ENCODE assay signal across 21 cellular contexts in the genomic region with DNA sequence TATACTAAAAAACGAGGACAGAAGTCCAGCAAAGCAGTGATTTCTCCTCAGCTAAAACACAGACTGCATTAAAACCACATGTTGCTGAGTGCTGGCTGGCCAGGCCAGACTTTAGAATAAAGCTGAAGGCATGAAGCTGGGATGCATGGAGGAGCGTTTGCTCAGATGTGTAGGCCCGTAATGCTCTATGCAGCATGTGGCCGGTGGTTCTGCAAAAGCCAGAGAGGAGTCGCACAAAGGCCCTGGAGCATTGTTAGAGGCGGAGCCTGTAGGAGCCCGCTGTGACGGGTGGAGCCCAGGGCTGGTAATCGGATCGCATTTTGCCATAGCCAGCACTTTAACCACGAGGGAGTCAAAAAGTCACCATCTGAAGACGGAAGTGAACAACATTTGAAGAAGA.
DNase-seq lines count a peak whose midpoint lies in the region; ATAC-seq, FAIRE-seq and TF ChIP-seq lines count a peak whose summit lies in the region.
"Had no signal": no experiment of that assay in that cellular context is flagged by ENCODE, and none has a peak within 500 bp of the region (broad histone marks: within the 10 kb centered on the region; RNA-seq: fewer than 3 reads in every experiment).

No MANE protein-coding gene starts in this region.

- H2AFZ ChIP-seq in H1 (ENCODE audit: low read length): no peak overlapping the region

- H3K18ac ChIP-seq in H1 (ENCODE audit: extremely low read depth, low read length): no peak overlapping the region

- H3K36me3 ChIP-seq in H1 (ENCODE audit: control insufficient read depth in 2 of 4, insufficient read depth in 4 of 4, low read length in 3 of 4): peaks cover 0 to 3% (median 0%) of the 10 kb centered on the region in 4 experiments; a peak in 1 of 8 replicates
- no peaks in the 10 kb centered on the region for H3K36me3 ChIP-seq in uterus
- H3K36me3 ChIP-seq: HAP-1, upper lobe of left lung had no signal

- no peaks in the 10 kb centered on the region for H4K20me1 ChIP-seq in H1 (replicated peaks in 1 of 2; ENCODE audit: control insufficient read depth in 1 of 2, insufficient read depth in 2 of 2, low read length in 2 of 2)

- no peak overlapping the region; the same call in 1 of the 2 replicates for H2BK15ac ChIP-seq in H1 (ENCODE audit: low read length)

- no peaks in the 10 kb centered on the region for H3K9me3 ChIP-seq in H1 (ENCODE audit: insufficient read depth in 2 of 2, low read depth in 1 of 2, low read length in 1 of 2)
- H3K9me3 ChIP-seq in uterus: no peaks in the 10 kb centered on the region
- H3K9me3 ChIP-seq: A549, HAP-1, upper lobe of left lung had no signal

- no peak overlapping the region for H4K8ac ChIP-seq in H1 (ENCODE audit: extremely low read depth, insufficient read depth, low read length)

- 77% methylated on average over 12 of the region's 12 CpGs; no CpG with 5 or more reads in 1 of the 2 experiments for WGBS in H1 (ENCODE audit: extremely low coverage in 1 of 2, insufficient coverage in 1 of 2, insufficient read length in 1 of 2, insufficient replicate concordance in 2 of 2, low coverage in 1 of 2, low lambda C conversion rate in 2 of 2, missing lambda C conversion rate in 1 of 2), 2 experiments

- no peak for TF ChIP-seq EP300 in H1 (IDR thresholded peaks at IDR 0.05; ENCODE audit: borderline replicate concordance in 1 of 2, low read depth in 2 of 2, low read length in 2 of 2)

- H2BK120ac ChIP-seq in H1 (replicated peaks; ENCODE audit: low read depth, low read length): no peak overlapping the region

- CTCF ChIA-PET in H1 (lab: Charles Lee; ENCODE audit: partially characterized antibody): interaction anchor here (3.9 kb wide), 1 partner anchor 12 kb away, joined by 19 read pairs; no protein-coding TSS in a partner anchor

- no peak overlapping the region for H2BK5ac ChIP-seq in H1 (ENCODE audit: low read depth, low read length)

- H3K4me1 ChIP-seq in H1 (replicated peaks in 1 of 4; ENCODE audit: control insufficient read depth in 3 of 4, insufficient read depth in 4 of 4, low read length in 3 of 4) (peaks cover 0 to 3% (median 2%) of the 10 kb centered on the region in 4 experiments; a peak in 2 of 7 replicates), uterus (peaks cover 6 to 8% of the 10 kb centered on the region in 2 donors)
- H3K4me1 ChIP-seq: A549, HAP-1 had no signal

- H2AK5ac ChIP-seq in H1 (ENCODE audit: low read depth, low read length): no peak overlapping the region

- TF ChIP-seq POLR2A in H1 (IDR thresholded peaks at IDR 0.05; ENCODE audit: control extremely low read depth in 1 of 2, low read depth in 2 of 2, low read length in 2 of 2) (no peak), uterus (IDR thresholded peaks at IDR 0.05) (no peak)

- no peak overlapping the region for H2BK12ac ChIP-seq in H1 (ENCODE audit: low read depth, low read length)

- no peak for TF ChIP-seq CTCF in H1 (IDR thresholded peaks at IDR 0.05; ENCODE audit: control extremely low read depth in 1 of 3, insufficient read depth in 1 of 3, low read depth in 1 of 3, low read length in 3 of 3)
- TF ChIP-seq CTCF in uterus (IDR thresholded peaks at IDR 0.05): peak in 1 of 4 experiments; percentile 9
- TF ChIP-seq CTCF in coronary artery (IDR thresholded peaks at IDR 0.05): no peak

- DNase-seq in NCI-H510A treated with DMSO at 0.1 percent for 48 hours (lab: John Stamatoyannopoulos, UW): peak; percentile 8
- DNase-seq in NCI-H510A (lab: John Stamatoyannopoulos, UW): no peak
- peak in 1 of 2 experiments; percentile 64 for DNase-seq in H1 (ENCODE audit: low read depth in 1 of 2, low spot score in 2 of 2)
- DNase-seq in islet precursor cell: peak; percentile 60
- peak; percentile 59 to 71 for DNase-seq in uterus
- DNase-seq in coronary artery (ENCODE audit: low spot score): no peak
- DNase-seq in D341Med (ENCODE audit: low spot score): no peak
- DNase-seq: activated T-cell treated with anti-CD3 and anti-CD28 coated beads for 4 hours; cortex of kidney; natural killer cell; NCI-H1436 treated with DMSO at 0.1 percent for 48 hours; NCI-H526 treated with DMSO at 0.1 percent for 48 hours; stimulated activated CD4-positive, alpha-beta T cell treated with anti-CD3 and anti-CD28 coated beads, Interleukin-12 subunit alpha, Interleukin-12 subunit beta, amount 100 ng/mL, for 4 hours; stimulated activated naive CD4-positive, alpha-beta T cell; upper lobe of left lung had no signal

- H2BK20ac ChIP-seq in H1 (ENCODE audit: low read length): no peak overlapping the region

- TF ChIP-seq RAD21 in H1 (IDR thresholded peaks at IDR 0.05 in 1 of 2, conservative IDR thresholded peaks at IDR 0.05 in 1 of 2; ENCODE audit: low read depth in 2 of 2, low read length in 2 of 2): 0 out of 4 replicates have a peak, but pooled peaks of 1 of the 2 experiments have one; percentile 13

- no peak for FAIRE-seq in H1 (lab: Jason Lieb, UNC)
- FAIRE-seq: A549, endothelial cell of umbilical vein had no signal

- POLR2A ChIA-PET in H1 (lab: Charles Lee; ENCODE audit: partially characterized antibody): no interaction called here

- H3K79me1 ChIP-seq in H1 (ENCODE audit: low read depth, low read length): no peaks in the 10 kb centered on the region

- H3K56ac ChIP-seq in H1 (replicated peaks; ENCODE audit: insufficient read length, low read depth, low read length): no peak overlapping the region

- no peaks in the 10 kb centered on the region for H3K23me2 ChIP-seq in H1 (ENCODE audit: low read depth, low read length)

- H3K27ac ChIP-seq in H1 (ENCODE audit: low read depth, low read length) (no peak overlapping the region), uterus (peak overlapping the region; percentile 81 to 86), coronary artery (peak overlapping the region in 1 of 2 donors; percentile 82)
- H3K27ac ChIP-seq: A549, C4-2B, upper lobe of left lung had no signal

- no peak overlapping the region for H3K23ac ChIP-seq in H1 (ENCODE audit: insufficient read length)

- H4K5ac ChIP-seq in H1 (ENCODE audit: insufficient read length, low read depth, low read length): no peak overlapping the region

- no peak for ATAC-seq in HG03280 (IDR thresholded peaks at IDR 0.05; ENCODE audit: unreplicated experiment)
- ATAC-seq: A549; activated naive CD4-positive, alpha-beta T cell treated with anti-CD3 and anti-CD28 coated beads, Interleukin-2, amount 50 U/mL, for 72 hours; natural killer cell had no signal

- H3K4ac ChIP-seq in H1 (replicated peaks; ENCODE audit: insufficient read length, low read depth, low read length): no peak overlapping the region

- H4K91ac ChIP-seq in H1 (replicated peaks; ENCODE audit: insufficient read length, low read length): no peak overlapping the region

- H3K9ac ChIP-seq in H1 (replicated peaks in 1 of 4; ENCODE audit: extremely low read depth in 1 of 4, low read depth in 3 of 4, low read length in 3 of 4): no peak overlapping the region

- H3K79me2 ChIP-seq in H1 (ENCODE audit: control insufficient read depth in 1 of 2, insufficient read depth in 2 of 2, low read length in 2 of 2): no peaks in the 10 kb centered on the region

- no peaks in the 10 kb centered on the region for H3K27me3 ChIP-seq in H1 (replicated peaks in 1 of 4; ENCODE audit: control insufficient read depth in 3 of 4, extremely low read depth in 1 of 4, insufficient read depth in 3 of 4, low read length in 3 of 4)
- H3K27me3 ChIP-seq in uterus: no peaks in the 10 kb centered on the region
- H3K27me3 ChIP-seq: upper lobe of left lung had no signal

- H3K14ac ChIP-seq in H1 (ENCODE audit: insufficient read length): no peak overlapping the region

- H3K4me2 ChIP-seq in H1 (ENCODE audit: insufficient read depth in 1 of 2, low read depth in 2 of 2, low read length in 2 of 2): no peak overlapping the region
- H3K4me2 ChIP-seq: A549 had no signal

- no peak overlapping the region for H3K4me3 ChIP-seq in H1 (ENCODE audit: extremely low read depth in 1 of 4, insufficient read depth in 2 of 4, low read depth in 3 of 4, low read length in 4 of 4)
- H3K4me3 ChIP-seq in uterus: no peak overlapping the region
- H3K4me3 ChIP-seq in coronary artery: no peak overlapping the region
- H3K4me3 ChIP-seq: A549, HAP-1, upper lobe of left lung had no signal

- intact Hi-C loops in uterus (cut with DNase I; ENCODE audit: low total_unique reads): no loop called here

TF ChIP-seq in H1, 55 proteins besides CTCF, POLR2A, EP300 and RAD21:
- TF ChIP-seq, protein P1, sequence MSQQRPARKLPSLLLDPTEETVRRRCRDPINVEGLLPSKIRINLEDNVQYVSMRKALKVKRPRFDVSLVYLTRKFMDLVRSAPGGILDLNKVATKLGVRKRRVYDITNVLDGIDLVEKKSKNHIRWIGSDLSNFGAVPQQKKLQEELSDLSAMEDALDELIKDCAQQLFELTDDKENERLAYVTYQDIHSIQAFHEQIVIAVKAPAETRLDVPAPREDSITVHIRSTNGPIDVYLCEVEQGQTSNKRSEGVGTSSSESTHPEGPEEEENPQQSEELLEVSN (IDR thresholded peaks at IDR 0.05): peak; percentile 66
- TF ChIP-seq RBBP5 (IDR thresholded peaks at IDR 0.05; ENCODE audit: borderline replicate concordance, low read depth, low read length): no peak
- TF ChIP-seq MAFK (IDR thresholded peaks at IDR 0.05; ENCODE audit: low read depth, low read length): peak; percentile 8; the same call in 1 of the 2 replicates
- no peak for TF ChIP-seq TAF1 (IDR thresholded peaks at IDR 0.05; ENCODE audit: low read depth, low read length)
- TF ChIP-seq ASH2L (IDR thresholded peaks at IDR 0.05; ENCODE audit: low read length): no peak
- TF ChIP-seq, protein P2, sequence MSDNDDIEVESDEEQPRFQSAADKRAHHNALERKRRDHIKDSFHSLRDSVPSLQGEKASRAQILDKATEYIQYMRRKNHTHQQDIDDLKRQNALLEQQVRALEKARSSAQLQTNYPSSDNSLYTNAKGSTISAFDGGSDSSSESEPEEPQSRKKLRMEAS (IDR thresholded peaks at IDR 0.05): peak; percentile 65
- TF ChIP-seq SUZ12 (IDR thresholded peaks at IDR 0.05; ENCODE audit: low read length): no peak

Comparison
In these comparisons a context has a peak if more than half of its experiments do, and no peak if none do; other contexts are left out.
1. DNase-seq: peak in NCI-H510A treated with DMSO at 0.1 percent for 48 hours (single experiment), islet precursor cell (single experiment) and uterus (2 of 2); none in NCI-H510A (single experiment), coronary artery (single experiment) and D341Med (single experiment).